Comparison of ENCODE assay signal across 1 cellular context in genomic region chr14:73719361-73719760, GRCh38.
TF ChIP-seq lines count a peak whose summit lies in the region.

No MANE protein-coding gene starts in this region.

TF ChIP-seq in GM23338, 12 proteins besides CTCF, POLR2A, EP300 and RAD21 (continued from another document):
- TF ChIP-seq ZNF462 (CRISPR knock-in tag; IDR thresholded peaks at IDR 0.05), result no peak
- no peak for TF ChIP-seq REST (IDR thresholded peaks at IDR 0.05; ENCODE audit: unreplicated experiment)
- no peak for TF ChIP-seq STAT1 (IDR thresholded peaks at IDR 0.05; ENCODE audit: unreplicated experiment)
